Comparison of ENCODE assay signal across 20 cellular contexts in genomic region chr9:24912767-24913166, GRCh38.
"Had no signal": no experiment of that assay in that cellular context is flagged by ENCODE, and none has a peak within 500 bp of the region (broad histone marks: within the 10 kb centered on the region; RNA-seq: fewer than 3 reads in every experiment).

No MANE protein-coding gene starts in this region.

- H3K27ac ChIP-seq: gastroesophageal sphincter, heart left ventricle, tibial artery had no signal

- DNase-seq: activated CD4-positive, alpha-beta memory T cell treated with anti-CD3 and anti-CD28 coated beads, Interleukin-2, amount 10 ng/mL, durations not matched to agents 7 days and 5 days; activated CD4-positive, alpha-beta T cell treated with anti-CD3 and anti-CD28 coated beads for 48 hours; activated CD4-positive, CD25-positive, alpha-beta regulatory T cell; activated naive CD4-positive, alpha-beta T cell treated with Interleukin-2 at 50 U/mL for 16 hours; activated naive CD8-positive, alpha-beta T cell treated with anti-CD3 and anti-CD28 coated beads, Interleukin-2, amount 10 ng/mL, durations not matched to agents 7 days and 5 days; activated T-cell treated with anti-CD3 and anti-CD28 coated beads, Interleukin-2, amount 50 U/mL, for 1 hour; amygdala; cortex of kidney; heart left ventricle; immature natural killer cell; midbrain; nephron progenitor cell; nucleus accumbens; posterior cingulate gyrus; stimulated activated naive CD8-positive, alpha-beta T cell treated with anti-CD3 and anti-CD28 coated beads, Interleukin-15, Interleukin-2, amounts not matched to agents 100 U/mL and 50 U/mL, for 24 hours; substantia nigra; T-helper 9 cell; tibial artery had no signal

- ATAC-seq: esophagus mucosa; gastroesophageal sphincter; heart left ventricle; stimulated activated naive CD8-positive, alpha-beta T cell treated with anti-CD3 and anti-CD28 coated beads, Interleukin-15, Interleukin-2, amounts not matched to agents 100 U/mL and 50 U/mL, for 24 hours had no signal
